Comparison of ENCODE assay signal across 13 cellular contexts in the genomic region with DNA sequence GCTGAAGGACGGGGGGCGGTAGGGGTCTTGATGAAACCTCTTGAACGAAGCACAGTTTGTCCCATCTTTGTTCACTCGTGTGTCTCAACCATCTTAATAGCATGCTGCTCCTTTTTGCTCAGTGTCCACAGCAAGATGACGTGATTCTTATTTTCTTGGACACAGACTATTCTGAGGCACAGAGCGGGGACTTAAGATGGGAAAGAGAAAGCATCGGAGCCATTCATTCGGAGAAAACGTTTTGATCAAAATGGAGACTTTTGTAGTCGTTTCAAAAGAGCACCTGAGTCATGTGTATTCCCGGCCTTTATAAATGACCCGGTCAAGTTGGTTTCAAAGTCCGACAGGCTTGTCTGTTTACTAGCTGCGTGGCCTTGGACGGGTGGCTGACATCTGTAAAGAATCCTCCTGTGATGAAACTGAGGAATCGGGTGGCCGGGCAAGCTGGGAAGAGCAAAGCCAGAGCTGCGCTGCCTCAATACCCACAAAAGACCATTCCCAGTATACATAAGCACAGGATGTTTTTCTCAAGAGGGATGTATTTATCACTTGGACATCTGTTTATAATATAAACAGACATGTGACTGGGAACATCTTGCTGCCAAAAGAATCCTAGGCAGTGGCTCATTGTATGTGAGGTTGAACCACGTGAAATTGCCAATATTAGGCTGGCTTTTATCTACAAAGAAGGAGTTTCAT. TPM values are rescaled to one million over a fixed set of nuclear protein-coding genes. Genes with fewer than 3 reads are reported as not detected.
DNase-seq lines count a peak whose midpoint lies in the region; ATAC-seq, FAIRE-seq and TF ChIP-seq lines count a peak whose summit lies in the region.
"Had no signal": no experiment of that assay in that cellular context is flagged by ENCODE, and none has a peak within 500 bp of the region (broad histone marks: within the 10 kb centered on the region; RNA-seq: fewer than 3 reads in every experiment).

No MANE protein-coding gene starts in this region.

- no peaks in the 10 kb centered on the region for H3K27me3 ChIP-seq in RWPE2 (ENCODE audit: insufficient read depth, poor library complexity, severe bottlenecking)
- H3K27me3 ChIP-seq in psoas muscle (ENCODE audit: insufficient read depth in 3 of 3, low read length in 2 of 3): no peaks in the 10 kb centered on the region

- TF ChIP-seq POLR2A in erythroblast (IDR thresholded peaks at IDR 0.05; ENCODE audit: low read length): no peak

- peaks cover 58% of the 10 kb centered on the region for H3K36me3 ChIP-seq in RWPE2 (ENCODE audit: low read depth)
- H3K36me3 ChIP-seq in psoas muscle (ENCODE audit: insufficient read depth in 1 of 2, low read depth in 1 of 2): peaks cover 12 to 57% of the 10 kb centered on the region in 2 donors

- TF ChIP-seq CTCF in AG10803 (conservative IDR thresholded peaks at IDR 0.05; ENCODE audit: low read length) (no peak), RWPE2 (IDR thresholded peaks at IDR 0.05; ENCODE audit: poor library complexity, severe bottlenecking) (no peak), psoas muscle (IDR thresholded peaks at IDR 0.05) (no peak)

- 61 to 64% (median 63%) methylated on average over 19 of the region's 19 CpGs for WGBS in psoas muscle, 3 donors

- no peak for ATAC-seq in RWPE2 (ENCODE audit: low read depth)
- ATAC-seq in psoas muscle: peak in 3 of 4 donors; percentile 16 to 47 (median 45)
- no peak for ATAC-seq in HG02885 (IDR thresholded peaks at IDR 0.05; ENCODE audit: poor library complexity, unreplicated experiment)

- H3K4me3 ChIP-seq in AG10803 (ENCODE audit: low read length) (no peak overlapping the region), RWPE2 (ENCODE audit: severe bottlenecking) (no peak overlapping the region), psoas muscle (no peak overlapping the region)
- H3K4me3 ChIP-seq: PC-9, prostate gland had no signal

- intact Hi-C loops in psoas muscle (cut with DNase I): loop anchor here (5.0 kb wide), 1 partner anchor 78 kb away; no protein-coding TSS in a partner anchor

- peak; percentile 77 for DNase-seq in AG10803 (ENCODE audit: low read depth)
- DNase-seq in RWPE2 (ENCODE audit: low spot score): no peak
- DNase-seq in fibroblast of the conjunctiva (ENCODE audit: low read depth): peak; percentile 74
- no peak for DNase-seq in psoas muscle
- DNase-seq in GM19239 (ENCODE audit: insufficient read length, low spot score): no peak
- DNase-seq in globus pallidus (ENCODE audit: low spot score): no peak
- DNase-seq in erythroblast (lab: John Stamatoyannopoulos, UW): no peak
- DNase-seq: activated gamma-delta T cell treated with Interleukin-2 at 50 U/mL for 16 hours, kidney glomerular epithelial cell, PC-9 had no signal

- H3K4me1 ChIP-seq in RWPE2 (ENCODE audit: insufficient read depth, poor library complexity, severe bottlenecking): peaks cover 15% of the 10 kb centered on the region
- peaks cover 33% of the 10 kb centered on the region for H3K4me1 ChIP-seq in psoas muscle
- H3K4me1 ChIP-seq: prostate gland had no signal

- H3K27ac ChIP-seq in RWPE2 (ENCODE audit: poor library complexity, severe bottlenecking) (peak overlapping the region; percentile 20), psoas muscle (peak overlapping the region; percentile 82)
- H3K27ac ChIP-seq: C4-2B, PC-9 had no signal

- H3K9me3 ChIP-seq in RWPE2 (ENCODE audit: severe bottlenecking) (no peaks in the 10 kb centered on the region), psoas muscle (no peaks in the 10 kb centered on the region)
- H3K9me3 ChIP-seq: prostate gland had no signal

- no peak for FAIRE-seq in GM19239 (lab: Jason Lieb, UNC)

RNA-seq across cellular contexts. Expression of gene ETS2, which starts 18.5 kb away (rescaled TPM):
- 100 to 1,000 TPM in 1 of 4 donors, 10 to 100 TPM in 3; 37.0 to 494 (median 96.6) TPM for total RNA-seq in psoas muscle
- polyA plus RNA-seq in psoas muscle: 100 to 1,000 TPM in 1 of 3 donors, 10 to 100 TPM in 2; 43.4 to 115 (median 57.8) TPM

Comparison
In these comparisons a context has a peak if more than half of its experiments do, and no peak if none do; other contexts are left out.
1. DNase-seq: peak in AG10803 (single experiment) and fibroblast of the conjunctiva (single experiment); none in RWPE2 (single experiment), psoas muscle (0 of 2), GM19239 (single experiment), globus pallidus (single experiment) and erythroblast (0 of 2).
2. ATAC-seq: peak in psoas muscle (3 of 4); none in RWPE2 (single experiment) and HG02885 (single experiment).